ENCODE assay signal across 1 cellular context in genomic region chr5:25955337-25955736, GRCh38.
TF ChIP-seq lines count a peak whose summit lies in the region.

No MANE protein-coding gene starts in this region.

TF ChIP-seq in SK-N-SH, 30 proteins besides CTCF, POLR2A, EP300 and RAD21 (continued from another document):
- TF ChIP-seq ZBTB33 (IDR thresholded peaks at IDR 0.05; ENCODE audit: borderline replicate concordance, low read depth): no peak
- no peak for TF ChIP-seq JUND (IDR thresholded peaks at IDR 0.05)
- TF ChIP-seq USF2 (IDR thresholded peaks at IDR 0.05; ENCODE audit: borderline replicate concordance, low read depth, low read length): no peak
- TF ChIP-seq FOXM1 (IDR thresholded peaks at IDR 0.05; ENCODE audit: low read depth): no peak
- no peak for TF ChIP-seq PBX3 (IDR thresholded peaks at IDR 0.05)
- no peak for TF ChIP-seq TEAD4 (IDR thresholded peaks at IDR 0.05; ENCODE audit: borderline replicate concordance, insufficient read depth)
- TF ChIP-seq NFIC (IDR thresholded peaks at IDR 0.05; ENCODE audit: borderline replicate concordance): no peak
